In the genomic region with DNA sequence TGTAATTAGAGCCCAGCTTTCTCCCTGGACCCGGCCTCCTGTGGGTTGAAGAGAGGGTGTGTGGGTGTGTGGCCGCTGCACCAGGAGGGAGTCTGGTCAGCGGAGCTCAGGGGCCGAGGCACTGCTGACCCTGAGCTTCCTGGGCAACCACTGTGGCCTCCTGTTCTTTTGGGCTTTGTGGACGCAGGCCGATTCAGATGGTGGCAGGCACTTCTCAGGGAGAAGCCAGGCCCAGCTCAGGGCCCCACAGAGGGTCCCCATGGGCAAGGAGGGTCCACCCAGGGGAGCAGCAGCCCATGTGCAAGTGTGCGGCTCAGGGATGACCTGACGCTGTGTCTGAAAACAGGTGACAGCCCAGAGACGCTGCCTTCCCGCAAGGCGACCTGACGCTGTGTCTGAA, we compare ENCODE assay signal across 2 cellular contexts. TPM values are rescaled to one million over a fixed set of nuclear protein-coding genes. Genes with fewer than 3 reads are reported as not detected.
"Had no signal": no experiment of that assay in that cellular context is flagged by ENCODE, and none has a peak within 500 bp of the region (broad histone marks: within the 10 kb centered on the region; RNA-seq: fewer than 3 reads in every experiment).

No MANE protein-coding gene starts in this region.

RNA-seq across cellular contexts. Expression of gene CACNA1B, which starts 11.0 kb away (rescaled TPM):
- total RNA-seq: naive thymus-derived CD8-positive, alpha-beta T cell; omental fat pad had no signal
- polyA plus RNA-seq: naive thymus-derived CD8-positive, alpha-beta T cell had no signal
